9 cellular contexts compared by ENCODE assay signal in the genomic region with DNA sequence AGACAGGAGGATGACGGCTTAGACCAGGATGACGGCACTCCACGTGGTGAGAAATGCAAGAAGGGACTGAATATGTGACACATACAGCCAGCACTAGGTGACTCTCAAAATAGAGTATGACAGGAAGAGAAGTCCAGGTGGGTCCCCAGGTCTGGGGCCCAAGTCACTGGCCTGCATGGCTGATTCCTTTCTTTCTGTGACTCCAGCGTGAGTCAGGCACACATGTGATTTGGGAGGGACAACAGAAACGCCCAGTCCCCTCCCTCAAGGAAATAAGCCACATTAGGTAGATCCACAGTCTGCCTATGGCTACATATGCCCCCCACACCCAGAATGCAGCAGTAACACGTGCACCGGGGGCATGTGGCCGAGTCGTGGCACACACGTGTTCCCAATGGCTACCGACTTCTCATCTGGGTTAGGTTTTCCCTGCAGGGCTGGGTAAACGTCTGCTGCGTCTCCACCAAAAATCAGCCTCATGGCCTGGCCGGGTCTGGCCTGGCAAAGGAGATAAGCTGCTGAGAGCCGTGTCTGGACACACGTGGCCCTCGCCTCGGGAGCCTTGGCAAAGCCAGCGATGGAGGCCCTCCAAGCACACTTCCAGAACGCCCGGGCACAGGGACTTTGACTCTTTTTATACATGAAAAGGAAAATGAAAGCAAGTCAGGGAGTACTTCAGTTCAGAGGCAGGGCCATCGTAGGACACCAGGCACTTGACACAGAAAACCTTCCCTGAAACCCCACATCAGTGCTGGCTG. TPM values are rescaled to one million over a fixed set of nuclear protein-coding genes. Genes with fewer than 3 reads are reported as not detected.
DNase-seq lines count a peak whose midpoint lies in the region; ATAC-seq and FAIRE-seq lines count a peak whose summit lies in the region.
"Had no signal": no experiment of that assay in that cellular context is flagged by ENCODE, and none has a peak within 500 bp of the region (broad histone marks: within the 10 kb centered on the region; RNA-seq: fewer than 3 reads in every experiment).

No MANE protein-coding gene starts in this region.

- peak; percentile 26 for ATAC-seq in activated CD4-positive, alpha-beta T cell treated with anti-CD3 and anti-CD28 coated beads for 36 hours
- ATAC-seq in esophagus mucosa, result peak; percentile 55

- peaks cover 9 to 15% of the 10 kb centered on the region in 2 donors for H3K4me1 ChIP-seq in small intestine (ENCODE audit: control insufficient read depth in 2 of 2, insufficient read depth in 1 of 2, low read depth in 1 of 2, low read length in 1 of 2)

- no peak overlapping the region for H3K4me3 Mint-ChIP-seq in activated CD4-positive, alpha-beta T cell treated with anti-CD3 and anti-CD28 coated beads for 36 hours
- H3K4me3 Mint-ChIP-seq in IgD-negative memory B cell, result peak overlapping the region; percentile 49 to 88 (median 68)

- no peaks in the 10 kb centered on the region for H3K27me3 ChIP-seq in small intestine (ENCODE audit: control insufficient read depth in 2 of 2, insufficient read depth in 2 of 2, low read length in 2 of 2)

- 37 to 57% (median 43%) methylated on average over 22 of the region's 22 CpGs for WGBS in small intestine, 3 donors

- peak overlapping the region; percentile 35 for H3K27ac Mint-ChIP-seq in activated CD4-positive, alpha-beta T cell treated with anti-CD3 and anti-CD28 coated beads for 36 hours
- H3K27ac Mint-ChIP-seq in IgD-negative memory B cell, result peak overlapping the region; percentile 54 to 95 (median 81)

- H3K9me3 Mint-ChIP-seq in activated CD4-positive, alpha-beta T cell treated with anti-CD3 and anti-CD28 coated beads for 36 hours (ENCODE audit: low read depth), result no peaks in the 10 kb centered on the region
- H3K9me3 Mint-ChIP-seq in IgD-negative memory B cell, result no peaks in the 10 kb centered on the region

- no peaks in the 10 kb centered on the region for H3K9me3 ChIP-seq in small intestine (ENCODE audit: control insufficient read depth, low read depth)

- peak; percentile 21 for DNase-seq in activated CD4-positive, alpha-beta T cell treated with anti-CD3 and anti-CD28 coated beads for 36 hours
- DNase-seq in activated CD4-positive, alpha-beta T cell treated with anti-CD3 and anti-CD28 coated beads, Interleukin-2, amount 50 U/mL, for 4 hours, result no peak
- DNase-seq in small intestine (peak; percentile 94), KG1 (lab: John Stamatoyannopoulos, UW) (no peak), SKM-1 treated with dmso at 0.1 percent for 144 hours (lab: John Stamatoyannopoulos, UW; ENCODE audit: unreplicated experiment) (no peak)
- DNase-seq in NK-92 treated with Interleukin-12 subunit alpha and Interleukin-12 subunit beta, amount 100 ng/mL, for 24 hours (lab: John Stamatoyannopoulos, UW), result no peak

- peaks cover 23% of the 10 kb centered on the region for H3K36me3 Mint-ChIP-seq in activated CD4-positive, alpha-beta T cell treated with anti-CD3 and anti-CD28 coated beads for 36 hours (ENCODE audit: low read depth)
- peaks cover 12% of the 10 kb centered on the region for H3K36me3 Mint-ChIP-seq in IgD-negative memory B cell

- H3K4me1 Mint-ChIP-seq in activated CD4-positive, alpha-beta T cell treated with anti-CD3 and anti-CD28 coated beads for 36 hours, result peaks cover 54% of the 10 kb centered on the region
- H3K4me1 Mint-ChIP-seq in IgD-negative memory B cell, result peaks cover 59 to 72% (median 62%) of the 10 kb centered on the region in 3 donors

- intact Hi-C loops in activated CD4-positive, alpha-beta T cell treated with anti-CD3 and anti-CD28 coated beads for 36 hours (cut with DNase I, micrococcal nuclease), result loop anchor here in 1 of 2 experiments (5.0 kb wide), 1 partner anchor 69 kb away; the partner anchor contains the start of gene SMIM20

- CTCF ChIA-PET in activated CD4-positive, alpha-beta T cell treated with anti-CD3 and anti-CD28 coated beads for 36 hours (lab: Charles Lee), result no interaction called here

- peaks cover 0 to 3% of the 10 kb centered on the region in 2 donors for H3K36me3 ChIP-seq in small intestine (ENCODE audit: control insufficient read depth in 2 of 2, insufficient read depth in 2 of 2, low read length in 2 of 2)

- POLR2A ChIA-PET in activated CD4-positive, alpha-beta T cell treated with anti-CD3 and anti-CD28 coated beads for 36 hours (lab: Charles Lee), result no interaction called here

- H3K27me3 Mint-ChIP-seq in activated CD4-positive, alpha-beta T cell treated with anti-CD3 and anti-CD28 coated beads for 36 hours, result no peaks in the 10 kb centered on the region
- no peaks in the 10 kb centered on the region for H3K27me3 Mint-ChIP-seq in IgD-negative memory B cell

- peak overlapping the region; percentile 80 to 81 for H3K27ac ChIP-seq in small intestine (ENCODE audit: low read depth in 1 of 2, low read length in 1 of 2)

- FAIRE-seq in small intestine (lab: Jason Lieb, UNC), result no peak
- FAIRE-seq: A204.1 had no signal

- no peak overlapping the region for H3K4me3 ChIP-seq in small intestine (ENCODE audit: low read depth in 1 of 2, low read length in 2 of 2)

RNA-seq across cellular contexts. Expression of gene SEL1L3, which starts 19.3 kb away (rescaled TPM):
- total RNA-seq in activated CD4-positive, alpha-beta T cell treated with anti-CD3 and anti-CD28 coated beads for 36 hours, result 10 to 100 TPM; 31.9 to 34.8 TPM
- 174 TPM for polyA plus RNA-seq in IgD-negative memory B cell
- 8.5 TPM for total RNA-seq in esophagus mucosa
- polyA plus RNA-seq in small intestine, result 10 to 100 TPM; 42.7 to 77.5 (median 51.1) TPM

Comparison
In these comparisons a context has a peak if more than half of its experiments do, and no peak if none do; other contexts are left out.
1. DNase-seq: peak in activated CD4-positive, alpha-beta T cell treated with anti-CD3 and anti-CD28 coated beads for 36 hours (single experiment) and small intestine (single experiment); none in activated CD4-positive, alpha-beta T cell treated with anti-CD3 and anti-CD28 coated beads, Interleukin-2, amount 50 U/mL, for 4 hours (0 of 2), KG1 (single experiment), SKM-1 treated with dmso at 0.1 percent for 144 hours (single experiment) and NK-92 treated with Interleukin-12 subunit alpha and Interleukin-12 subunit beta, amount 100 ng/mL, for 24 hours (single experiment).